ENCODE assay signal across 8 cellular contexts in the genomic region with DNA sequence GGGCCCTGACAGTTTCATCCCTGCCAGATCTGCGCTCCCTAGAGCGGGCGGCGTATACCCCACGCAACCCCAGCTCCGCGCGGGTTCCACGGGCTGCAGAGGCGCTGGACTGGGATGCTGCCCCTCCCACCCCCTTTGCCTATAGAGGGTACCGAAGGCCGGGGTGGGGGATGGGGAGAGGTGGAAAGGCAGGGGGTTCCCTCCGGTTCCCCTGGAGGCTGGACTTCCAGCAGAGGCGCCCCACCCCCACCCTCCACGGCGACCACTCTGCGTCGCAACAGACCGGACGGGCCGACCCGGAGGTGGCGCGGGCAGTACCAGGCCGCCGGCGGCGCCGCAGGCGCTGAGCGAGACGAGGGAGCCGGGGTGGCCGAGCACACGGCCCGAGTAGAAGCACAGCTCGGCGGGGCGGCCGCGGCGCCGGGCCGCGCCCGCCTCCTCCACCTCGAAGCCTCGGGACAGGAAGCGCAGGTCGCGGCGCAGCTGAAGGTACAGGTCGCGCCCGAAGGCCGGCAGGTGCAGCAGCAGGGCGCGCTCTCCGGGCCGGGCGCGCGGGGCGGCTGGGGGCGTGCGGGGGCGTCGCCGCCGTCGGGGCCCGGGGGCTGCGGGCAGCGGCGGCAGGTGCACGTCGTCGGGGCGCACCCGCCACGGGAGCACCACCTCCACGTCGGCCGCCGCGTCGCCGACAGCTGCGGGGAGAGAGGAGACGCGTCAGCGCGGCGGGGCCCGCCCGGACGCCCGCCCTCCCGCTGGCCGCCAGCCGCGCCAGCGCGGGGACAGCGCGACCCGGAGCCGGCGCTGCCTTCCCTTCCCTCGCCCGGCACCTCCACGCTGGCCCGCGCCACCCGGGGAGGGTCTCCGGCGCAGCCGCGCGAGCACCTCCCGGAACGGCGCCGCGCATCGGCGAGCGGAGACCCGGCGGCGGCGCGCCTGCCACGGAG. TPM values are rescaled to one million over a fixed set of nuclear protein-coding genes. Genes with fewer than 3 reads are reported as not detected.
DNase-seq lines count a peak whose midpoint lies in the region; ATAC-seq and TF ChIP-seq lines count a peak whose summit lies in the region.

No MANE protein-coding gene starts in this region.

- intact Hi-C loops in adrenal gland (cut with DNase I): loop anchor here in 1 of 2 donors (10.0 kb wide), 1 partner anchor 664 kb away; no protein-coding TSS in a partner anchor
- intact Hi-C loops in left lung (cut with DNase I): no loop called here

- 6 to 66% (median 34%) methylated on average over 1 to 134 of the region's 134 CpGs for WGBS in adrenal gland, 4 donors

- no peaks in the 10 kb centered on the region for H3K27me3 ChIP-seq in adrenal gland
- H3K27me3 ChIP-seq in left lung: peaks cover 4 to 74% of the 10 kb centered on the region in 2 donors
- peaks cover 7% of the 10 kb centered on the region for H3K27me3 ChIP-seq in thoracic aorta (replicated peaks; ENCODE audit: insufficient read depth)

- TF ChIP-seq CTCF in adrenal gland (IDR thresholded peaks at IDR 0.05): no peak
- TF ChIP-seq CTCF in left lung (IDR thresholded peaks at IDR 0.05): no peak
- TF ChIP-seq CTCF in thoracic aorta (IDR thresholded peaks at IDR 0.05): no peak

- H3K27ac ChIP-seq in adrenal gland (peak overlapping the region in 3 of 5 donors; percentile 57 to 75 (median 68)), left lung (peak overlapping the region in 1 of 2 donors; percentile 37), thoracic aorta (peak overlapping the region in 1 of 2 donors; percentile 58)

- H3K36me3 ChIP-seq in adrenal gland (replicated peaks in 1 of 2) (no peaks in the 10 kb centered on the region), left lung (no peaks in the 10 kb centered on the region), thoracic aorta (no peaks in the 10 kb centered on the region)

- H3K9me3 ChIP-seq in adrenal gland (replicated peaks in 1 of 3) (no peaks in the 10 kb centered on the region), left lung (no peaks in the 10 kb centered on the region), thoracic aorta (no peaks in the 10 kb centered on the region)

- H3K4me3 ChIP-seq in adrenal gland: peak overlapping the region in 2 of 4 donors; percentile 45 to 81
- H3K4me3 ChIP-seq in left lung: peak overlapping the region; percentile 66 to 69
- peak overlapping the region; percentile 93 for H3K4me3 ChIP-seq in thoracic aorta

- DNase-seq in adrenal gland (peak in 1 of 7 donors; percentile 31), left lung (peak in 1 of 2 donors; percentile 83), thoracic aorta (ENCODE audit: low spot score) (no peak), retina (no peak), A172 (ENCODE audit: low spot score) (no peak)

- no peak for TF ChIP-seq POLR2A in adrenal gland (IDR thresholded peaks at IDR 0.05)

- ATAC-seq in GM18511 (IDR thresholded peaks at IDR 0.05; ENCODE audit: unreplicated experiment): peak; percentile 27
- peak; percentile 7 for ATAC-seq in HG03354 (IDR thresholded peaks at IDR 0.05; ENCODE audit: poor library complexity, severe bottlenecking, unreplicated experiment)
- no peak for ATAC-seq in left lung
- ATAC-seq in thoracic aorta (ENCODE audit: insufficient number of reproducible peaks, low FRiP score, low read depth): no peak
- ATAC-seq in HG03196 (IDR thresholded peaks at IDR 0.05; ENCODE audit: unreplicated experiment): no peak

- peaks cover 4% of the 10 kb centered on the region in 2 donors for H3K4me1 ChIP-seq in adrenal gland (replicated peaks in 1 of 2)
- peaks cover 0 to 18% of the 10 kb centered on the region in 2 donors for H3K4me1 ChIP-seq in left lung
- H3K4me1 ChIP-seq in thoracic aorta (ENCODE audit: control insufficient read depth in 1 of 2, low read depth in 2 of 2): peaks cover 0 to 10% of the 10 kb centered on the region in 2 donors

RNA-seq across cellular contexts. Expression of a gene that starts 0.8 kb away (rescaled TPM):
- total RNA-seq in adrenal gland (10 to 100 TPM in 2 of 8 donors, 1 to 10 TPM in 6; 2.1 to 14.8 (median 6.8) TPM), left lung (1 to 10 TPM; 2.9 to 3.8 TPM), thoracic aorta (1 to 10 TPM; 2.8 to 8.1 TPM)
- 1 to 10 TPM in 2 of 3 donors, under 1 TPM in 1; 0.51 to 2.0 (median 1.7) TPM for polyA plus RNA-seq in adrenal gland
- 0.16 TPM in 1 of 2 replicates, not detected in the other for total RNA-seq in A172 (2014; rRNA removed; shearing (Covaris generic))

Comparison
In these comparisons a context has a peak if more than half of its experiments do, and no peak if none do; other contexts are left out.
1. ATAC-seq: peak in GM18511 (single experiment) and HG03354 (single experiment); none in left lung (single experiment), thoracic aorta (single experiment) and HG03196 (single experiment).